In the genomic region with DNA sequence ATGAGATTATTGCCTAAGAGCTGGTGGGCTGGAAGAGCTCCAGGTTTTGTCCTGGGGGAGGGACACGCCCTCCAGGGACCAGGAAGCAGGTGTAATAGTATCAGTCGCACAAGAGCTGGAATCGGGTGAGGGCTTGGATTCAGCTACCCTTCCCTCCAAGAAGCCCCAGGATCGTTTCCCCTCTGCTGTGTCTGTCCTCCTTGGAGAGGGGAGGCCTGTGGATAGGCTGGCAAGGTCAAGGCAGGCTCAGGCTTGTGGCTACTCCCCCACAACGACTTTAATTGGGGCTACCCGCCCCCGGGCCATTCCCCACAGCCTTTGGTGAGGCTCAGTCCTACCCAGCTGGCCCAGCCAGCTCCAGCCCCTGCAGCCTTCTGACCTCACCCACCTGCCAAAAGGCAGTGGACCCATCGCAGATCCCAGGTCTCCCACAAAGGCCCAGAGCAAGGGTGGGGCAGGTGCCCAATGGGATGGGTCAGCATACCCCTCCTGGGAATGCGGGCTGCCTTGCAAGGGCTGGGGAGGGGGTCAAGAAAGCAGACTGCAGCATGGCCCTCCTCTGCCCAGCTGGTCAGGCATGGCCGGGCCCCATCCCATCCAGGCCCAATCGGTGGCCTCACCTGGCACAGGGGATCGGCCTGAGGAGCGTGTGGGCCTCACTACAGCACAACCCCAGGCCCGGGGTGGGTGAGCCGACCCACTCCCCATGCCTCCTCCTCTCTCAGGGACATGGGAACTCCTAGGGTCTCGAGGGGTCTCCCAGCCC, we compare ENCODE assay signal across 8 cellular contexts. TPM values are rescaled to one million over a fixed set of nuclear protein-coding genes. Genes with fewer than 3 reads are reported as not detected.
DNase-seq lines count a peak whose midpoint lies in the region; ATAC-seq and TF ChIP-seq lines count a peak whose summit lies in the region.

No MANE protein-coding gene starts in this region.

- DNase-seq in CD4-positive, alpha-beta T cell: no peak
- DNase-seq in immature natural killer cell (no peak), GM19240 (ENCODE audit: insufficient read length, low spot score) (no peak), dedifferentiated amniotic fluid mesenchymal stem cell (ENCODE audit: extremely low spot score) (no peak)
- DNase-seq in activated CD8-positive, alpha-beta memory T cell treated with anti-CD3 and anti-CD28 coated beads, Interleukin-2, amount 50 U/mL, for 4 hours: no peak

- CTCF ChIA-PET in CD4-positive, alpha-beta T cell (lab: Charles Lee): no interaction called here

- peak overlapping the region; percentile 89 for H3K4me3 Mint-ChIP-seq in CD4-positive, alpha-beta T cell
- H3K4me3 Mint-ChIP-seq in immature natural killer cell: peak overlapping the region; percentile 81 to 85 (median 83)

- peak overlapping the region; percentile 44 to 71 for H3K9ac ChIP-seq in stomach smooth muscle (ENCODE audit: low read length in 2 of 2)

- H3K27me3 ChIP-seq in CD4-positive, alpha-beta T cell (ENCODE audit: control insufficient read depth, insufficient read depth, low read length): no peaks in the 10 kb centered on the region
- no peaks in the 10 kb centered on the region for H3K27me3 ChIP-seq in stomach smooth muscle (ENCODE audit: control insufficient read depth in 1 of 2, insufficient read depth in 2 of 2, low read length in 2 of 2)

- no peaks in the 10 kb centered on the region for H3K9me3 ChIP-seq in CD4-positive, alpha-beta T cell (ENCODE audit: control insufficient read depth, low read length)
- H3K9me3 ChIP-seq in KOPT-K1 (ENCODE audit: insufficient read depth, low read length, poor library complexity, severe bottlenecking) (no peaks in the 10 kb centered on the region), stomach smooth muscle (ENCODE audit: control insufficient read depth in 2 of 2, low read length in 2 of 2) (no peaks in the 10 kb centered on the region)

- peaks cover 2% of the 10 kb centered on the region for H3K36me3 Mint-ChIP-seq in CD4-positive, alpha-beta T cell (ENCODE audit: low read depth)
- no peaks in the 10 kb centered on the region for H3K36me3 Mint-ChIP-seq in immature natural killer cell

- H3K9me3 Mint-ChIP-seq in CD4-positive, alpha-beta T cell: no peaks in the 10 kb centered on the region
- H3K9me3 Mint-ChIP-seq in immature natural killer cell: no peaks in the 10 kb centered on the region

- ATAC-seq in CD4-positive, alpha-beta T cell (ENCODE audit: poor library complexity): no peak

- peak overlapping the region; percentile 81 for H3K27ac Mint-ChIP-seq in CD4-positive, alpha-beta T cell
- peak overlapping the region; percentile 69 to 86 (median 78) for H3K27ac Mint-ChIP-seq in immature natural killer cell

- peak overlapping the region; percentile 51 for H3K27ac ChIP-seq in CD4-positive, alpha-beta T cell (ENCODE audit: low read depth, low read length)
- peak overlapping the region; percentile 77 for H3K27ac ChIP-seq in KOPT-K1 (ENCODE audit: low read depth, low read length, poor library complexity, severe bottlenecking)
- peak overlapping the region; percentile 97 for H3K27ac ChIP-seq in angular gyrus (ENCODE audit: low read depth, low read length)
- H3K27ac ChIP-seq in stomach smooth muscle (ENCODE audit: low read length): no peak overlapping the region

- no peak for TF ChIP-seq CTCF in CD4-positive, alpha-beta T cell (IDR thresholded peaks at IDR 0.05)

- peak overlapping the region; percentile 66 to 80 for H3K4me3 ChIP-seq in stomach smooth muscle (ENCODE audit: low read length in 2 of 2)

- no peaks in the 10 kb centered on the region for H3K27me3 Mint-ChIP-seq in CD4-positive, alpha-beta T cell
- peaks cover 5 to 14% (median 8%) of the 10 kb centered on the region in 3 donors for H3K27me3 Mint-ChIP-seq in immature natural killer cell (ENCODE audit: low read depth in 3 of 3)

- peaks cover 42% of the 10 kb centered on the region for H3K4me1 Mint-ChIP-seq in CD4-positive, alpha-beta T cell (ENCODE audit: low read depth)
- H3K4me1 Mint-ChIP-seq in immature natural killer cell: peaks cover 52% of the 10 kb centered on the region in 2 donors

- intact Hi-C loops in CD4-positive, alpha-beta T cell (cut with DNase I, micrococcal nuclease): loop anchor here in 1 of 2 experiments (5.0 to 10.0 kb wide), 5 partner anchors 90 to 1408 kb away; a partner anchor contains a TSS

- POLR2A ChIA-PET in CD4-positive, alpha-beta T cell (lab: Charles Lee): interaction anchor here (1.4 kb wide), 1 partner anchor 88 kb away, joined by 4 read pairs; no protein-coding TSS in a partner anchor

- H3K4me1 ChIP-seq in stomach smooth muscle (ENCODE audit: control insufficient read depth, insufficient read depth, low read length): peaks cover 41% of the 10 kb centered on the region

- H3K36me3 ChIP-seq in KOPT-K1 (ENCODE audit: insufficient read depth, low read length) (peaks cover 15% of the 10 kb centered on the region; the same call in 1 of the 2 replicates), stomach smooth muscle (ENCODE audit: control insufficient read depth in 2 of 2, insufficient read depth in 2 of 2, low read length in 2 of 2) (peaks cover 0 to 9% of the 10 kb centered on the region in 2 donors)

RNA-seq across cellular contexts. Expression of a gene that starts 1.0 kb away (rescaled TPM):
- total RNA-seq in CD4-positive, alpha-beta T cell: 10 to 100 TPM; 63.3 to 71.3 TPM
- 100 to 1,000 TPM; 471 to 795 (median 488) TPM for polyA plus RNA-seq in immature natural killer cell

RNA-seq across cellular contexts. Expression of a gene that starts 12.3 kb away (rescaled TPM):
- total RNA-seq in CD4-positive, alpha-beta T cell: 1 to 10 TPM; 1.7 TPM
- under 1 TPM; 0.09 to 0.93 (median 0.39) TPM for polyA plus RNA-seq in immature natural killer cell
